In genomic region chr16:31200821-31201510, GRCh38 we compare ENCODE assay signal across 8 cellular contexts. TPM values are rescaled to one million over a fixed set of nuclear protein-coding genes. Genes with fewer than 3 reads are reported as not detected.
DNase-seq lines count a peak whose midpoint lies in the region; ATAC-seq and TF ChIP-seq lines count a peak whose summit lies in the region.

No MANE protein-coding gene starts in this region.

- H3K4me1 ChIP-seq in H9 (ENCODE audit: insufficient read depth, low read length) (no peaks in the 10 kb centered on the region; the same call in 1 of the 2 replicates), SK-N-SH (ENCODE audit: control insufficient read depth in 1 of 2, insufficient read depth in 2 of 2, low read depth in 1 of 2, low read length in 1 of 2) (no peaks in the 10 kb centered on the region), psoas muscle (peaks cover 11% of the 10 kb centered on the region)

- no peaks in the 10 kb centered on the region for H3K9me2 ChIP-seq in SK-N-SH

- no peak overlapping the region for H2BK15ac ChIP-seq in H9 (ENCODE audit: low read depth, low read length)

- no peak for TF ChIP-seq RAD21 in SK-N-SH (IDR thresholded peaks at IDR 0.05; ENCODE audit: low read length)

- H3K27ac ChIP-seq in H9 (ENCODE audit: insufficient read length, low read depth, low read length) = no peak overlapping the region
- H3K27ac ChIP-seq in SK-N-SH (ENCODE audit: low read depth in 2 of 2, low read length in 1 of 2) = no peak overlapping the region
- H3K27ac ChIP-seq in psoas muscle = no peak overlapping the region

- peaks cover 7% of the 10 kb centered on the region in 2 experiments for H3K36me3 ChIP-seq in SK-N-SH (replicated peaks in 1 of 2; ENCODE audit: control insufficient read depth in 1 of 2, insufficient read depth in 2 of 2, low read length in 1 of 2)
- H3K36me3 ChIP-seq in psoas muscle (ENCODE audit: insufficient read depth in 1 of 2, low read depth in 1 of 2) = peaks cover 0 to 41% of the 10 kb centered on the region in 2 donors

- H4K5ac ChIP-seq in H9 (ENCODE audit: insufficient read length, low read depth, low read length) = no peak overlapping the region

- no CpG with 5 or more reads among the region's 7 CpGs for WGBS in H9 (ENCODE audit: extremely low coverage, insufficient read length, low lambda C conversion rate)
- 58% methylated on average over 7 of the region's 7 CpGs for WGBS in SK-N-SH (ENCODE audit: low lambda C conversion rate)
- 58 to 69% (median 65%) methylated on average over 7 of the region's 7 CpGs for WGBS in psoas muscle, 3 donors

- H3K4me3 Mint-ChIP-seq in H9 = peak overlapping the region; percentile 80
- peak overlapping the region; percentile 87 for H3K4me3 Mint-ChIP-seq in dendritic cell treated with granulocyte-macrophage colony-stimulating factor and Interleukin-4, amounts not matched to agents 40 ng/mL and 50 ng/mL, for 4 days

- H2BK12ac ChIP-seq in H9 (ENCODE audit: insufficient read length, low read depth, low read length) = no peak overlapping the region

- POLR2A ChIA-PET in SK-N-SH (lab: Yijun Ruan, JAX) = interaction anchor here (0.9 to 1.7 kb wide), 3 partner anchors 8 to 18 kb away, joined by 3 to 5 read pairs (median 4); no protein-coding TSS in a partner anchor

- H4K20me1 ChIP-seq in H9 (ENCODE audit: control insufficient read depth, insufficient read depth, insufficient read length) = no peaks in the 10 kb centered on the region
- H4K20me1 ChIP-seq in SK-N-SH (ENCODE audit: insufficient read depth) = peaks cover 46% of the 10 kb centered on the region

- intact Hi-C loops in dendritic cell treated with granulocyte-macrophage colony-stimulating factor and Interleukin-4, amounts not matched to agents 40 ng/mL and 50 ng/mL, for 4 days (cut with micrococcal nuclease) = loop anchor here (10.0 kb wide), 1 partner anchor 244 kb away; the partner anchor contains the start of gene ZNF843
- intact Hi-C loops in psoas muscle (cut with DNase I) (no loop called here), head of caudate nucleus (cut with DNase I) (no loop called here)

- no peak overlapping the region for H4K8ac ChIP-seq in H9 (replicated peaks; ENCODE audit: insufficient read length, low read depth, low read length)

- no peak overlapping the region for H3K23ac ChIP-seq in H9 (ENCODE audit: insufficient read length, low read depth, low read length)

- H3K23me2 ChIP-seq in H9 (ENCODE audit: insufficient read length, low read depth, low read length, poor library complexity, severe bottlenecking) = peaks cover 15% of the 10 kb centered on the region

- H2BK120ac ChIP-seq in H9 (ENCODE audit: low read depth, low read length, poor library complexity, severe bottlenecking) = no peak overlapping the region

- peaks cover 5 to 33% (median 17%) of the 10 kb centered on the region in 3 experiments; a peak in 6 of 7 replicates for H3K36me3 Mint-ChIP-seq in H9 (ENCODE audit: insufficient read depth in 1 of 3, low read depth in 3 of 3)
- H3K36me3 Mint-ChIP-seq in dendritic cell treated with granulocyte-macrophage colony-stimulating factor and Interleukin-4, amounts not matched to agents 40 ng/mL and 50 ng/mL, for 4 days (ENCODE audit: low read depth) = peaks cover 53% of the 10 kb centered on the region

- no peak overlapping the region for H3K14ac ChIP-seq in H9 (ENCODE audit: insufficient read depth, low read length)

- DNase-seq in H9 (no peak), SK-N-SH (no peak), psoas muscle (no peak), head of caudate nucleus (no peak), NCI-H1694 treated with DMSO at 0.1 percent for 48 hours (lab: John Stamatoyannopoulos, UW) (no peak), NCI-H1092 (lab: John Stamatoyannopoulos, UW) (no peak), ecto neural progenitor cell (ENCODE audit: low spot score) (no peak)

- no peak overlapping the region for H2BK5ac ChIP-seq in H9 (ENCODE audit: insufficient read length, low read length)

- H3T11ph ChIP-seq in H9 (ENCODE audit: low read length) = no peak overlapping the region

- no peak overlapping the region for H2BK20ac ChIP-seq in H9 (ENCODE audit: low read depth, low read length, poor library complexity, severe bottlenecking)

- no peak overlapping the region for H3K4me3 ChIP-seq in SK-N-SH (ENCODE audit: low read depth in 2 of 2, low read length in 1 of 2)
- peak overlapping the region; percentile 67 for H3K4me3 ChIP-seq in psoas muscle

- H3K9me3 Mint-ChIP-seq in H9 = no peaks in the 10 kb centered on the region; a peak in 1 of 5 replicates
- H3K9me3 Mint-ChIP-seq in dendritic cell treated with granulocyte-macrophage colony-stimulating factor and Interleukin-4, amounts not matched to agents 40 ng/mL and 50 ng/mL, for 4 days = no peaks in the 10 kb centered on the region

- no peaks in the 10 kb centered on the region for H3K79me2 ChIP-seq in H9 (ENCODE audit: insufficient read depth, low read length)
- peaks cover 3% of the 10 kb centered on the region; the same call in 1 of the 2 replicates for H3K79me2 ChIP-seq in SK-N-SH (ENCODE audit: insufficient read depth)

- no peak overlapping the region for H4K91ac ChIP-seq in H9 (ENCODE audit: insufficient read length, low read depth, low read length)

- TF ChIP-seq EP300 in SK-N-SH (IDR thresholded peaks at IDR 0.05; ENCODE audit: borderline replicate concordance in 1 of 2, low read depth in 1 of 2, low read length in 1 of 2) = no peak

- CTCF ChIA-PET in SK-N-SH (lab: Yijun Ruan, JAX) = interaction anchor here (0.5 to 2.8 kb wide), 4 partner anchors 13 to 181 kb away, joined by 3 to 8 read pairs (median 4); partner anchors contain the start of gene TRIM72

- no peaks in the 10 kb centered on the region for H3K79me1 ChIP-seq in H9 (ENCODE audit: insufficient read depth, low read depth, low read length, poor library complexity, severe bottlenecking)

- no peak overlapping the region for H3K18ac ChIP-seq in H9 (ENCODE audit: insufficient read length, low read depth, low read length)

- no peak overlapping the region for H3K4ac ChIP-seq in H9 (ENCODE audit: low read depth, low read length)

- no peak overlapping the region for H3K9ac ChIP-seq in H9 (ENCODE audit: extremely low read depth, insufficient read length, low read length)
- H3K9ac ChIP-seq in SK-N-SH = no peak overlapping the region

- peak overlapping the region in 1 of 3 experiments; percentile 96; a peak in 2 of 7 replicates for H3K27ac Mint-ChIP-seq in H9
- H3K27ac Mint-ChIP-seq in dendritic cell treated with granulocyte-macrophage colony-stimulating factor and Interleukin-4, amounts not matched to agents 40 ng/mL and 50 ng/mL, for 4 days = peak overlapping the region; percentile 84

- H2AK5ac ChIP-seq in H9 (ENCODE audit: insufficient read length, low read length) = no peak overlapping the region

- H3F3A ChIP-seq in SK-N-SH (replicated peaks; ENCODE audit: insufficient read depth) = peaks cover 46% of the 10 kb centered on the region

- TF ChIP-seq CTCF in H9 (conservative IDR thresholded peaks at IDR 0.05) (no peak), SK-N-SH (IDR thresholded peaks at IDR 0.05) (peak; percentile 21; the same call in 1 of the 2 replicates), psoas muscle (IDR thresholded peaks at IDR 0.05) (no peak)

- H3K27me3 Mint-ChIP-seq in H9 (ENCODE audit: low read depth) = peaks cover 13% of the 10 kb centered on the region
- H3K27me3 Mint-ChIP-seq in dendritic cell treated with granulocyte-macrophage colony-stimulating factor and Interleukin-4, amounts not matched to agents 40 ng/mL and 50 ng/mL, for 4 days = no peaks in the 10 kb centered on the region

- no peak overlapping the region for H3K56ac ChIP-seq in H9 (ENCODE audit: insufficient read length, low read depth, low read length)

- H3K4me1 Mint-ChIP-seq in H9 = peaks cover 16 to 19% of the 10 kb centered on the region in 2 experiments
- peaks cover 81% of the 10 kb centered on the region for H3K4me1 Mint-ChIP-seq in dendritic cell treated with granulocyte-macrophage colony-stimulating factor and Interleukin-4, amounts not matched to agents 40 ng/mL and 50 ng/mL, for 4 days (ENCODE audit: low read depth)

- H3K9me3 ChIP-seq in H9 (ENCODE audit: control insufficient read depth, low read depth, low read length) = no peaks in the 10 kb centered on the region
- H3K9me3 ChIP-seq in SK-N-SH = no peaks in the 10 kb centered on the region
- H3K9me3 ChIP-seq in psoas muscle = no peaks in the 10 kb centered on the region

- no peaks in the 10 kb centered on the region for H3K27me3 ChIP-seq in H9 (ENCODE audit: insufficient read depth, low read length)
- H3K27me3 ChIP-seq in SK-N-SH (ENCODE audit: insufficient read depth) = no peaks in the 10 kb centered on the region; the same call in 1 of the 2 replicates
- H3K27me3 ChIP-seq in psoas muscle (ENCODE audit: insufficient read depth in 3 of 3, low read length in 2 of 3) = no peaks in the 10 kb centered on the region

- H2AFZ ChIP-seq in H9 (ENCODE audit: low read length) (no peak overlapping the region), SK-N-SH (ENCODE audit: low read depth) (no peak overlapping the region)

- H3K4me2 ChIP-seq in H9 (ENCODE audit: insufficient read depth, insufficient read length, low read length) = peak overlapping the region; percentile 77
- no peak overlapping the region for H3K4me2 ChIP-seq in SK-N-SH

- ATAC-seq in psoas muscle = peak in 3 of 4 donors; percentile 2 to 14 (median 10)

RNA-seq across cellular contexts. Expression of gene PYCARD, which starts 1.6 kb away (rescaled TPM):
- total RNA-seq in H9 (2021) = 37.5 and 38.5 TPM in 2 replicates
- polyA plus RNA-seq in SK-N-SH (2012; rRNA removed) = 0.28 and 0.42 TPM in 2 replicates
- polyA plus RNA-seq in SK-N-SH (2012; cell fraction: cytosol; rRNA removed) = 0.35 and 0.50 TPM in 2 replicates
- polyA plus RNA-seq in SK-N-SH (2012; cell fraction: nucleus; rRNA removed) = 0.10 and 0.75 TPM in 2 replicates
- 1 to 10 TPM; 2.6 to 3.2 (median 3.0) TPM for total RNA-seq in psoas muscle
- 1 to 10 TPM; 2.1 to 4.9 (median 3.4) TPM for polyA plus RNA-seq in psoas muscle

RNA-seq across cellular contexts. Expression of gene TRIM72, which starts 13.0 kb away (rescaled TPM):
- total RNA-seq in H9 (2021) = 1.2 and 1.3 TPM in 2 replicates
- polyA plus RNA-seq in SK-N-SH (2012; rRNA removed) = under 0.01 TPM in 1 of 2 replicates, not detected in the other
- not detected in 2 replicates for polyA plus RNA-seq in SK-N-SH (2012; cell fraction: cytosol; rRNA removed)
- polyA plus RNA-seq in SK-N-SH (2012; cell fraction: nucleus; rRNA removed) = 0.01 and 0.02 TPM in 2 replicates
- 100 to 1,000 TPM; 155 to 236 (median 229) TPM for total RNA-seq in psoas muscle
- 100 to 1,000 TPM in 1 of 3 donors, 10 to 100 TPM in 2; 62.9 to 132 (median 64.8) TPM for polyA plus RNA-seq in psoas muscle

RNA-seq across cellular contexts. Expression of gene PYDC1, which starts 16.0 kb away (rescaled TPM):
- total RNA-seq in H9 (2021) = 0.70 and 2.1 TPM in 2 replicates
- polyA plus RNA-seq in SK-N-SH (2012; rRNA removed) = not detected in 2 replicates
- polyA plus RNA-seq in SK-N-SH (2012; cell fraction: cytosol; rRNA removed) = not detected in 2 replicates
- not detected in 2 replicates for polyA plus RNA-seq in SK-N-SH (2012; cell fraction: nucleus; rRNA removed)
- total RNA-seq in psoas muscle = not detected
- not detected for polyA plus RNA-seq in psoas muscle

RNA-seq across cellular contexts. Expression of gene FUS, which starts 21.0 kb away (rescaled TPM):
- total RNA-seq in H9 (2021) (953 and 1,034 TPM in 2 replicates), psoas muscle (100 to 1,000 TPM; 133 to 246 (median 160) TPM)
- polyA plus RNA-seq in SK-N-SH (2012; rRNA removed) (298 and 429 TPM in 2 replicates), psoas muscle (100 to 1,000 TPM; 117 to 185 (median 159) TPM)
- polyA plus RNA-seq in SK-N-SH (2012; cell fraction: cytosol; rRNA removed) = 348 and 487 TPM in 2 replicates
- 643 and 809 TPM in 2 replicates for polyA plus RNA-seq in SK-N-SH (2012; cell fraction: nucleus; rRNA removed)

RNA-seq across cellular contexts. Expression of gene PRSS36, which starts 51.1 kb away (rescaled TPM):
- total RNA-seq in H9 (2021) = 0.66 and 0.72 TPM in 2 replicates
- 0.36 and 0.49 TPM in 2 replicates for polyA plus RNA-seq in SK-N-SH (2012; rRNA removed)
- polyA plus RNA-seq in SK-N-SH (2012; cell fraction: cytosol; rRNA removed) = 0.10 and 0.12 TPM in 2 replicates
- 0.79 and 1.6 TPM in 2 replicates for polyA plus RNA-seq in SK-N-SH (2012; cell fraction: nucleus; rRNA removed)
- total RNA-seq in psoas muscle = 1 to 10 TPM in 1 of 4 donors, under 1 TPM in 3; 0.47 to 1.1 (median 0.67) TPM
- 1 to 10 TPM in 2 of 3 donors, under 1 TPM in 1; 0.24 to 1.7 (median 1.3) TPM for polyA plus RNA-seq in psoas muscle

Comparison
In these comparisons a context has a peak if more than half of its experiments do, and no peak if none do; other contexts are left out.
1. RNA of gene TRIM72, which starts 13.0 kb away (total RNA-seq): 155 to 236 TPM in psoas muscle; 1.2 to 1.3 TPM in H9; every median in the first group is over 10 times any median in the second.